ENCODE assay signal across 9 cellular contexts in genomic region chr7:148563583-148564274, GRCh38. TPM values are rescaled to one million over a fixed set of nuclear protein-coding genes. Genes with fewer than 3 reads are reported as not detected.
DNase-seq lines count a peak whose midpoint lies in the region; ATAC-seq and TF ChIP-seq lines count a peak whose summit lies in the region.
"Had no signal": no experiment of that assay in that cellular context is flagged by ENCODE, and none has a peak within 500 bp of the region (broad histone marks: within the 10 kb centered on the region; RNA-seq: fewer than 3 reads in every experiment).

No MANE protein-coding gene starts in this region.

- DNase-seq in Calu3 (no peak), fibroblast of lung (ENCODE audit: low read depth in 2 of 2) (no peak), SW480 (ENCODE audit: low spot score) (no peak), NCI-H1092 treated with DMSO at 0.1 percent for 48 hours (lab: John Stamatoyannopoulos, UW) (no peak), NCI-H226 (no peak), hypothalamus (lab: John Stamatoyannopoulos, UW) (no peak)

- H3K4me3 ChIP-seq in fibroblast of lung (replicated peaks in 1 of 4; ENCODE audit: control extremely low read depth in 1 of 4, insufficient read depth in 1 of 4, low read depth in 3 of 4, low read length in 4 of 4) = no peak overlapping the region

- ATAC-seq in GM19438 (IDR thresholded peaks at IDR 0.05; ENCODE audit: low read depth, unreplicated experiment) (peak; percentile 34), HG03442 (IDR thresholded peaks at IDR 0.05; ENCODE audit: unreplicated experiment) (peak; percentile 25)

- peak overlapping the region; percentile 34 for H3K4me3 Mint-ChIP-seq in Calu3 (ENCODE audit: low read depth, unreplicated experiment)
- H3K4me3 Mint-ChIP-seq: neural crest cell had no signal

- H3K9me3 ChIP-seq in fibroblast of lung (ENCODE audit: control insufficient read depth, insufficient read depth, low read depth, low read length) = no peaks in the 10 kb centered on the region

- intact Hi-C loops in Calu3 (cut with micrococcal nuclease; ENCODE audit: unreplicated experiment) = no loop called here

- peak overlapping the region; percentile 23 for H3K4me2 ChIP-seq in fibroblast of lung (ENCODE audit: extremely low read depth, insufficient read depth, low read length)

- no peaks in the 10 kb centered on the region for H3K36me3 ChIP-seq in fibroblast of lung (ENCODE audit: control insufficient read depth, insufficient read depth, low read length)

- H3K4me1 Mint-ChIP-seq in Calu3 (ENCODE audit: low read depth, unreplicated experiment) = peaks cover 24% of the 10 kb centered on the region
- H3K4me1 Mint-ChIP-seq: neural crest cell had no signal

- no peaks in the 10 kb centered on the region for H3K27me3 ChIP-seq in fibroblast of lung (ENCODE audit: control insufficient read depth, insufficient read depth, low read length)

- no TSS peak for BruUV-seq in Calu3 (replicated peaks; lab: Mats Ljungman, UMichigan)

- no peak overlapping the region for H3K9ac ChIP-seq in fibroblast of lung (ENCODE audit: insufficient read depth, low read length)

- CTCF ChIA-PET in Calu3 (lab: Charles Lee) = no interaction called here

- no peak overlapping the region for H2AFZ ChIP-seq in fibroblast of lung (ENCODE audit: low read length)

- TF ChIP-seq CTCF in Calu3 (IDR thresholded peaks at IDR 0.05; ENCODE audit: unreplicated experiment) (no peak), fibroblast of lung (conservative IDR thresholded peaks at IDR 0.05 in 1 of 2, IDR thresholded peaks at IDR 0.05 in 1 of 2; ENCODE audit: low read depth in 1 of 2, low read length in 2 of 2) (no peak)

- no peak overlapping the region for H3K27ac ChIP-seq in fibroblast of lung (ENCODE audit: insufficient read depth, low read length)

- H3K79me2 ChIP-seq in fibroblast of lung (ENCODE audit: control insufficient read depth, insufficient read depth, low read length) = no peaks in the 10 kb centered on the region

- peak overlapping the region; percentile 68 for H3K27ac Mint-ChIP-seq in Calu3 (ENCODE audit: unreplicated experiment)

- H3K4me1 ChIP-seq in fibroblast of lung (ENCODE audit: control insufficient read depth, extremely low read depth, insufficient read depth, low read length) = no peaks in the 10 kb centered on the region

- no peaks in the 10 kb centered on the region for H4K20me1 ChIP-seq in fibroblast of lung (ENCODE audit: control insufficient read depth, extremely low read depth, insufficient read depth, low read length)

- peaks cover 4% of the 10 kb centered on the region for H3K36me3 Mint-ChIP-seq in Calu3 (ENCODE audit: insufficient read depth, unreplicated experiment)

- H3K9me3 Mint-ChIP-seq in Calu3 (ENCODE audit: low read depth, unreplicated experiment) = no peaks in the 10 kb centered on the region
- H3K9me3 Mint-ChIP-seq: neural crest cell had no signal

- no peaks in the 10 kb centered on the region for H3K27me3 Mint-ChIP-seq in Calu3 (ENCODE audit: unreplicated experiment)

RNA-seq across cellular contexts. Expression of gene C7orf33, which starts 26.8 kb away (rescaled TPM):
- not detected in 2 replicates for total RNA-seq in Calu3 (2022)
- total RNA-seq in fibroblast of lung = not detected in 2 replicates
- not detected in 2 replicates for polyA plus RNA-seq in fibroblast of lung
- not detected in 2 replicates for polyA plus RNA-seq in fibroblast of lung (2012)
- not detected in 2 replicates for polyA minus RNA-seq in fibroblast of lung (ENCODE audit: low replicate concordance)
- total RNA-seq: neural crest cell had no signal
